ENCODE assay signal across 8 cellular contexts in the genomic region with DNA sequence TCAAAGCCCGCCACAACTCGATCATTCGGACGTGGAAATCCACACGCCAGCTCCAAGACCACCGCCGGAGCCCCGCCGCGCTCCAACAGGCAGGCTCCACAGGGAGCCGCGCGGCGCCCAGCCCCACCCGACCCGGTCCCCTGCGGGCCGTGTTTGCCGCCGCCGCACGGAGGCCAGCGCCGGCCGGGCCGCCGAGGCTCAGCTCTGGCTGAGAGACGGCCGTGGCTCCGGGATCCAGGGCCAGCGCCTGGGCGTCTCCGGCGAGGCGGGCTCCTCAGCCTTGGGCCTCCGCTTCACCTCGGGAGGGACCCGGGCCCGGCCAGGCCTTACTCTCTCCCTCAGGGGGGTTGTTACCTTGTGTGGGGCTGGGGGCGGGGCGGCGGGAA. TPM values are rescaled to one million over a fixed set of nuclear protein-coding genes. Genes with fewer than 3 reads are reported as not detected.
DNase-seq lines count a peak whose midpoint lies in the region; ATAC-seq and TF ChIP-seq lines count a peak whose summit lies in the region.

No MANE protein-coding gene starts in this region.

- H3K9me3 ChIP-seq in iPS-18a (ENCODE audit: control insufficient read depth, low read depth, low read length): no peaks in the 10 kb centered on the region

- H3K36me3 Mint-ChIP-seq in activated naive CD8-positive, alpha-beta T cell treated with anti-CD3 and anti-CD28 coated beads, Interleukin-2, amount 10 ng/mL, durations not matched to agents 7 days and 5 days: peaks cover 23% of the 10 kb centered on the region
- H3K36me3 Mint-ChIP-seq in stimulated activated memory B cell treated with anti-CD40 and anti-IgM and Interleukin-4, amounts not matched to agents 10 μg/mL and 1 μg/mL and 100 μg/mL, for 72 hours: peaks cover 29% of the 10 kb centered on the region

- H3K27me3 Mint-ChIP-seq in activated naive CD8-positive, alpha-beta T cell treated with anti-CD3 and anti-CD28 coated beads, Interleukin-2, amount 10 ng/mL, durations not matched to agents 7 days and 5 days: no peaks in the 10 kb centered on the region
- H3K27me3 Mint-ChIP-seq in stimulated activated memory B cell treated with anti-CD40 and anti-IgM and Interleukin-4, amounts not matched to agents 10 μg/mL and 1 μg/mL and 100 μg/mL, for 72 hours: no peaks in the 10 kb centered on the region

- POLR2A ChIA-PET in activated naive CD8-positive, alpha-beta T cell treated with anti-CD3 and anti-CD28 coated beads, Interleukin-2, amount 10 ng/mL, durations not matched to agents 7 days and 5 days (lab: Charles Lee): interaction anchor here (1.0 to 1.5 kb wide), 6 partner anchors 94 to 368 kb away, joined by 3 to 9 read pairs (median 4); a partner anchor contains a TSS

- H3K4me3 Mint-ChIP-seq in activated naive CD8-positive, alpha-beta T cell treated with anti-CD3 and anti-CD28 coated beads, Interleukin-2, amount 10 ng/mL, durations not matched to agents 7 days and 5 days: peak overlapping the region; percentile 95
- H3K4me3 Mint-ChIP-seq in stimulated activated memory B cell treated with anti-CD40 and anti-IgM and Interleukin-4, amounts not matched to agents 10 μg/mL and 1 μg/mL and 100 μg/mL, for 72 hours: peak overlapping the region; percentile 95

- no peaks in the 10 kb centered on the region for H3K27me3 ChIP-seq in iPS-18a (ENCODE audit: control insufficient read depth, insufficient read depth, low read length)

- H3K4me3 ChIP-seq in iPS-18a (ENCODE audit: low read length): peak overlapping the region; percentile 98

- DNase-seq in activated naive CD8-positive, alpha-beta T cell treated with anti-CD3 and anti-CD28 coated beads, Interleukin-2, amount 10 ng/mL, durations not matched to agents 7 days and 5 days: no peak
- no peak for DNase-seq in NCI-H510A treated with DMSO at 0.1 percent for 48 hours (lab: John Stamatoyannopoulos, UW)
- no peak for DNase-seq in effector CD8-positive, alpha-beta T cell (lab: John Stamatoyannopoulos, UW)

- peaks cover 45% of the 10 kb centered on the region for H3K4me1 Mint-ChIP-seq in activated naive CD8-positive, alpha-beta T cell treated with anti-CD3 and anti-CD28 coated beads, Interleukin-2, amount 10 ng/mL, durations not matched to agents 7 days and 5 days
- H3K4me1 Mint-ChIP-seq in stimulated activated memory B cell treated with anti-CD40 and anti-IgM and Interleukin-4, amounts not matched to agents 10 μg/mL and 1 μg/mL and 100 μg/mL, for 72 hours: peaks cover 26% of the 10 kb centered on the region

- peaks cover 39% of the 10 kb centered on the region for H3K36me3 ChIP-seq in iPS-18a (ENCODE audit: control insufficient read depth, low read depth, low read length)

- H3K27ac Mint-ChIP-seq in activated naive CD8-positive, alpha-beta T cell treated with anti-CD3 and anti-CD28 coated beads, Interleukin-2, amount 10 ng/mL, durations not matched to agents 7 days and 5 days: peak overlapping the region; percentile 97
- peak overlapping the region; percentile 90 for H3K27ac Mint-ChIP-seq in stimulated activated memory B cell treated with anti-CD40 and anti-IgM and Interleukin-4, amounts not matched to agents 10 μg/mL and 1 μg/mL and 100 μg/mL, for 72 hours

- no peaks in the 10 kb centered on the region for H3K9me3 Mint-ChIP-seq in activated naive CD8-positive, alpha-beta T cell treated with anti-CD3 and anti-CD28 coated beads, Interleukin-2, amount 10 ng/mL, durations not matched to agents 7 days and 5 days
- H3K9me3 Mint-ChIP-seq in stimulated activated memory B cell treated with anti-CD40 and anti-IgM and Interleukin-4, amounts not matched to agents 10 μg/mL and 1 μg/mL and 100 μg/mL, for 72 hours: no peaks in the 10 kb centered on the region

- peak overlapping the region; percentile 99 for H3K9ac ChIP-seq in iPS-18a (ENCODE audit: low read length)

- peak overlapping the region; percentile 91 for H3K27ac ChIP-seq in C4-2B
- peak overlapping the region; percentile 81 for H3K27ac ChIP-seq in iPS-18a (ENCODE audit: low read length)

- no peak for TF ChIP-seq CTCF in C4-2B (conservative IDR thresholded peaks at IDR 0.05)

- ATAC-seq in GM19395 (IDR thresholded peaks at IDR 0.05; ENCODE audit: unreplicated experiment) (peak; percentile 48), HG03439 (IDR thresholded peaks at IDR 0.05; ENCODE audit: unreplicated experiment) (peak; percentile 34)
- peak; percentile 60 for ATAC-seq in activated naive CD8-positive, alpha-beta T cell treated with anti-CD3 and anti-CD28 coated beads, Interleukin-2, amount 10 ng/mL, durations not matched to agents 7 days and 5 days (ENCODE audit: low read depth)
- peak; percentile 75 for ATAC-seq in stimulated activated memory B cell treated with anti-CD40 and anti-IgM and Interleukin-4, amounts not matched to agents 10 μg/mL and 1 μg/mL and 100 μg/mL, for 72 hours

- H3K4me1 ChIP-seq in iPS-18a (ENCODE audit: control insufficient read depth, low read depth, low read length): peaks cover 4% of the 10 kb centered on the region

RNA-seq across cellular contexts. Expression of a gene that starts 0.3 kb away (rescaled TPM):
- 10 to 100 TPM; 36.4 to 39.2 TPM for total RNA-seq in activated naive CD8-positive, alpha-beta T cell treated with anti-CD3 and anti-CD28 coated beads, Interleukin-2, amount 10 ng/mL, durations not matched to agents 7 days and 5 days
